1 cellular context compared by ENCODE assay signal in genomic region chr10:101122270-101123084, GRCh38.
TF ChIP-seq lines count a peak whose summit lies in the region.

No MANE protein-coding gene starts in this region.

TF ChIP-seq in SK-N-SH, 30 proteins besides CTCF, POLR2A, EP300 and RAD21 (continued from another document):
- TF ChIP-seq REST (IDR thresholded peaks at IDR 0.05; ENCODE audit: low read depth, low read length) (no peak), GABPA (IDR thresholded peaks at IDR 0.05; ENCODE audit: low read depth) (no peak), USF1 (IDR thresholded peaks at IDR 0.05; ENCODE audit: borderline replicate concordance, low read depth) (no peak), FOXM1 (IDR thresholded peaks at IDR 0.05; ENCODE audit: low read depth) (no peak), RCOR1 (IDR thresholded peaks at IDR 0.05; ENCODE audit: low read length) (no peak), PBX3 (IDR thresholded peaks at IDR 0.05) (no peak), MAX (IDR thresholded peaks at IDR 0.05; ENCODE audit: low read depth) (no peak), FOXJ3 (CRISPR knock-in tag; IDR thresholded peaks at IDR 0.05) (no peak), MXI1 (IDR thresholded peaks at IDR 0.05; ENCODE audit: low read depth, low read length) (no peak), GATA2 (CRISPR knock-in tag; IDR thresholded peaks at IDR 0.05) (no peak)
